In genomic region chr1:14794136-14794768, GRCh38 we compare ENCODE assay signal across 23 cellular contexts.
"Had no signal": no experiment of that assay in that cellular context is flagged by ENCODE, and none has a peak within 500 bp of the region (broad histone marks: within the 10 kb centered on the region; RNA-seq: fewer than 3 reads in every experiment).

No MANE protein-coding gene starts in this region.

- H3K4me3 Mint-ChIP-seq: activated CD4-positive, alpha-beta memory T cell treated with anti-CD3 and anti-CD28 coated beads, Interleukin-2, amount 10 ng/mL, durations not matched to agents 7 days and 5 days; activated naive CD4-positive, alpha-beta T cell treated with anti-CD3 and anti-CD28 coated beads, Interleukin-2, amount 50 U/mL, for 24 hours; activated T-cell treated with anti-CD3 and anti-CD28 coated beads, Interleukin-2, amount 50 U/mL, for 24 hours; naive B cell; T-helper 1 cell treated with Interleukin-12 subunit alpha and Interleukin-12 subunit beta and Interleukin-4 antibody, amounts not matched to agents 30 μg/mL and 1 μg/mL, for 36 hours; WTC11 had no signal

- H3K4me3 ChIP-seq: adrenal gland, body of pancreas, colonic mucosa, transverse colon, vagina had no signal

- H3K27me3 ChIP-seq: adrenal gland, body of pancreas, colonic mucosa, transverse colon, vagina had no signal

- H3K36me3 Mint-ChIP-seq: activated naive CD4-positive, alpha-beta T cell treated with anti-CD3 and anti-CD28 coated beads, Interleukin-2, amount 50 U/mL, for 24 hours; naive B cell; WTC11 had no signal

- H3K27ac ChIP-seq: adrenal gland, body of pancreas, colonic mucosa, transverse colon, vagina had no signal

- H3K36me3 ChIP-seq: adrenal gland, colonic mucosa, transverse colon, vagina had no signal

- ATAC-seq: body of pancreas, left colon, WTC11 had no signal

- H3K4me1 Mint-ChIP-seq: activated CD4-positive, alpha-beta memory T cell treated with anti-CD3 and anti-CD28 coated beads, Interleukin-2, amount 10 ng/mL, durations not matched to agents 7 days and 5 days; activated naive CD4-positive, alpha-beta T cell treated with anti-CD3 and anti-CD28 coated beads, Interleukin-2, amount 50 U/mL, for 24 hours; naive B cell had no signal

- H3K27ac Mint-ChIP-seq: activated CD4-positive, alpha-beta memory T cell treated with anti-CD3 and anti-CD28 coated beads, Interleukin-2, amount 10 ng/mL, durations not matched to agents 7 days and 5 days; activated naive CD4-positive, alpha-beta T cell treated with anti-CD3 and anti-CD28 coated beads, Interleukin-2, amount 50 U/mL, for 24 hours; activated T-cell treated with anti-CD3 and anti-CD28 coated beads, Interleukin-2, amount 50 U/mL, for 24 hours; naive B cell; T-helper 1 cell treated with Interleukin-12 subunit alpha and Interleukin-12 subunit beta and Interleukin-4 antibody, amounts not matched to agents 30 μg/mL and 1 μg/mL, for 36 hours; WTC11 had no signal

- H3K27me3 Mint-ChIP-seq: activated CD4-positive, alpha-beta memory T cell treated with anti-CD3 and anti-CD28 coated beads, Interleukin-2, amount 10 ng/mL, durations not matched to agents 7 days and 5 days; activated naive CD4-positive, alpha-beta T cell treated with anti-CD3 and anti-CD28 coated beads, Interleukin-2, amount 50 U/mL, for 24 hours; activated T-cell treated with anti-CD3 and anti-CD28 coated beads, Interleukin-2, amount 50 U/mL, for 24 hours; naive B cell had no signal

- H3K4me1 ChIP-seq: adrenal gland, body of pancreas, colonic mucosa, transverse colon, vagina had no signal

- H3K9me3 ChIP-seq: adrenal gland, body of pancreas, colonic mucosa, transverse colon, vagina had no signal

- DNase-seq: activated CD4-positive, alpha-beta memory T cell treated with anti-CD3 and anti-CD28 coated beads, Interleukin-2, amount 10 ng/mL, durations not matched to agents 7 days and 5 days; activated CD4-positive, alpha-beta T cell treated with anti-CD3 and anti-CD28 coated beads for 4 hours; activated effector memory CD4-positive, alpha-beta T cell treated with Interleukin-2 at 50 U/mL for 16 hours; activated T-cell treated with anti-CD3 and anti-CD28 coated beads, Interleukin-2, amount 50 U/mL, for 24 hours; adrenal gland; body of pancreas; caudate nucleus; colonic mucosa; effector CD4-positive, alpha-beta T cell; left colon; naive B cell; nucleus accumbens; posterior cingulate gyrus; retina; stimulated activated CD4-positive, alpha-beta T cell treated with anti-CD3 and anti-CD28 coated beads, Interleukin-15, amount 100 ng/mL, for 24 hours; stimulated activated CD4-positive, alpha-beta T cell treated with anti-CD3 and anti-CD28 coated beads, Interleukin-4, amount 100 ng/mL, for 1 hour; stimulated activated naive CD4-positive, alpha-beta T cell; substantia nigra; transverse colon had no signal
